In genomic region chr10:75187961-75188426, GRCh38 we compare ENCODE assay signal across 8 cellular contexts. TPM values are rescaled to one million over a fixed set of nuclear protein-coding genes. Genes with fewer than 3 reads are reported as not detected.
DNase-seq lines count a peak whose midpoint lies in the region; ATAC-seq and TF ChIP-seq lines count a peak whose summit lies in the region.

No MANE protein-coding gene starts in this region.

- H2AK5ac ChIP-seq in mesendoderm (ENCODE audit: low read length), result no peak overlapping the region

- no peak overlapping the region for H3K4ac ChIP-seq in mesendoderm (ENCODE audit: low read depth, low read length)

- H4K8ac ChIP-seq in mesendoderm (ENCODE audit: low read depth, low read length), result no peak overlapping the region

- H3K36me3 ChIP-seq in BE2C (no peaks in the 10 kb centered on the region), endodermal cell (ENCODE audit: control insufficient read depth, insufficient read depth, low read length) (no peaks in the 10 kb centered on the region), mesendoderm (ENCODE audit: control insufficient read depth, insufficient read depth, low read length) (no peaks in the 10 kb centered on the region)

- no peaks in the 10 kb centered on the region for H3K27me3 Mint-ChIP-seq in activated CD8-positive, alpha-beta T cell treated with anti-CD3 and anti-CD28 coated beads for 36 hours
- no peaks in the 10 kb centered on the region for H3K27me3 Mint-ChIP-seq in endodermal cell (ENCODE audit: insufficient read depth)

- no peak overlapping the region for H3K4me2 ChIP-seq in mesendoderm (ENCODE audit: low read length)

- H3K18ac ChIP-seq in mesendoderm (ENCODE audit: low read length), result no peak overlapping the region

- peaks cover 12% of the 10 kb centered on the region for H3K4me1 Mint-ChIP-seq in activated CD8-positive, alpha-beta T cell treated with anti-CD3 and anti-CD28 coated beads for 36 hours (ENCODE audit: low read depth)
- H3K4me1 Mint-ChIP-seq in endodermal cell, result peaks cover 38% of the 10 kb centered on the region

- peak overlapping the region; percentile 88 for H3K27ac Mint-ChIP-seq in activated CD8-positive, alpha-beta T cell treated with anti-CD3 and anti-CD28 coated beads for 36 hours
- H3K27ac Mint-ChIP-seq in endodermal cell, result peak overlapping the region; percentile 88

- H3K36me3 Mint-ChIP-seq in activated CD8-positive, alpha-beta T cell treated with anti-CD3 and anti-CD28 coated beads for 36 hours (ENCODE audit: low read depth), result no peaks in the 10 kb centered on the region
- peaks cover 4% of the 10 kb centered on the region for H3K36me3 Mint-ChIP-seq in endodermal cell (ENCODE audit: low read depth)

- no peak overlapping the region for H4K5ac ChIP-seq in mesendoderm (ENCODE audit: low read length)

- no peak overlapping the region for H3K23ac ChIP-seq in mesendoderm (ENCODE audit: low read length)

- intact Hi-C loops in activated CD8-positive, alpha-beta T cell treated with anti-CD3 and anti-CD28 coated beads for 36 hours (cut with micrococcal nuclease), result loop anchor here (1.0 kb wide), 1 partner anchor 42 kb away; no protein-coding TSS in a partner anchor

- no peak overlapping the region for H2BK15ac ChIP-seq in mesendoderm (replicated peaks; ENCODE audit: low read depth)

- no peak overlapping the region for H2BK120ac ChIP-seq in mesendoderm (ENCODE audit: low read depth, low read length)

- no peak overlapping the region for H2BK5ac ChIP-seq in mesendoderm (ENCODE audit: low read length)

- H3K27me3 ChIP-seq in BE2C (no peaks in the 10 kb centered on the region), endodermal cell (ENCODE audit: control insufficient read depth, insufficient read depth, low read length, poor library complexity, severe bottlenecking) (no peaks in the 10 kb centered on the region), mesendoderm (ENCODE audit: insufficient read depth, low read length, poor library complexity) (no peaks in the 10 kb centered on the region)

- no peaks in the 10 kb centered on the region for H3K9me3 Mint-ChIP-seq in activated CD8-positive, alpha-beta T cell treated with anti-CD3 and anti-CD28 coated beads for 36 hours
- H3K9me3 Mint-ChIP-seq in endodermal cell, result no peaks in the 10 kb centered on the region

- no peaks in the 10 kb centered on the region for H3K9me3 ChIP-seq in BE2C
- H3K9me3 ChIP-seq in endodermal cell (ENCODE audit: control insufficient read depth, low read length), result no peaks in the 10 kb centered on the region

- H3K4me1 ChIP-seq in BE2C (no peaks in the 10 kb centered on the region), endodermal cell (ENCODE audit: control insufficient read depth, insufficient read depth, low read length) (peaks cover 5% of the 10 kb centered on the region), mesendoderm (ENCODE audit: control insufficient read depth, low read depth, low read length) (peaks cover 2% of the 10 kb centered on the region)

- CTCF ChIA-PET in activated CD8-positive, alpha-beta T cell treated with anti-CD3 and anti-CD28 coated beads for 36 hours (lab: Charles Lee), result interaction anchor here (0.6 to 5.2 kb wide), 25 partner anchors 10 to 174 kb away, joined by 3 to 118 read pairs (median 4); partner anchors contain the start of genes COMTD1, SAMD8 and VDAC2

- H3K9ac ChIP-seq in endodermal cell (ENCODE audit: extremely low read depth, low read length, poor library complexity, severe bottlenecking) (no peak overlapping the region), mesendoderm (ENCODE audit: low read length) (peak overlapping the region; percentile 34)

- H3K79me1 ChIP-seq in mesendoderm (ENCODE audit: low read length), result no peaks in the 10 kb centered on the region

- POLR2A ChIA-PET in activated CD8-positive, alpha-beta T cell treated with anti-CD3 and anti-CD28 coated beads for 36 hours (lab: Charles Lee), result interaction anchor here (0.7 to 1.9 kb wide), 4 partner anchors 12 to 43 kb away, joined by 3 to 8 read pairs (median 4); partner anchors contain the start of gene VDAC2

- 92 to 93% methylated on average over 2 to 3 of the region's 3 CpGs for WGBS in endodermal cell (ENCODE audit: insufficient coverage in 1 of 2, insufficient read length in 1 of 2), 2 experiments
- WGBS in mesendoderm (ENCODE audit: extremely low coverage, insufficient coverage, low lambda C conversion rate), result no CpG with 5 or more reads among the region's 3 CpGs

- peak; percentile 82 for TF ChIP-seq CTCF in BE2C (IDR thresholded peaks at IDR 0.05; ENCODE audit: low read depth, low read length)
- peak; percentile 67 for TF ChIP-seq CTCF in activated CD8-positive, alpha-beta T cell treated with anti-CD3 and anti-CD28 coated beads for 36 hours (IDR thresholded peaks at IDR 0.05)
- peak; percentile 91 for TF ChIP-seq CTCF in endodermal cell (conservative IDR thresholded peaks at IDR 0.05)

- DNase-seq in BE2C (peak; percentile 49), NCI-H2196 (lab: John Stamatoyannopoulos, UW; ENCODE audit: unreplicated experiment) (peak; percentile 70), endodermal cell (peak; percentile 87), mesendoderm (peak; percentile 84)
- DNase-seq in activated CD8-positive, alpha-beta T cell treated with anti-CD3 and anti-CD28 coated beads for 36 hours, result peak; percentile 80
- DNase-seq in stimulated activated naive CD4-positive, alpha-beta T cell (lab: John Stamatoyannopoulos, UW), result peak; percentile 31 to 81 (median 66)

- peak overlapping the region; percentile 64 for H3K56ac ChIP-seq in mesendoderm (ENCODE audit: low read length)

- H3K4me3 ChIP-seq in BE2C (ENCODE audit: low read depth, low read length) (no peak overlapping the region), endodermal cell (ENCODE audit: low read length) (no peak overlapping the region), mesendoderm (ENCODE audit: low read length) (no peak overlapping the region)

- H3K4me3 Mint-ChIP-seq in activated CD8-positive, alpha-beta T cell treated with anti-CD3 and anti-CD28 coated beads for 36 hours, result no peak overlapping the region
- no peak overlapping the region for H3K4me3 Mint-ChIP-seq in endodermal cell

- peak; percentile 50 for ATAC-seq in GM21576 (IDR thresholded peaks at IDR 0.05; ENCODE audit: unreplicated experiment)
- ATAC-seq in activated CD8-positive, alpha-beta T cell treated with anti-CD3 and anti-CD28 coated beads for 36 hours, result peak; percentile 92
- no peak for ATAC-seq in HG03135 (IDR thresholded peaks at IDR 0.05; ENCODE audit: unreplicated experiment)

- H3K27ac ChIP-seq in endodermal cell (ENCODE audit: low read depth, low read length) (no peak overlapping the region), mesendoderm (ENCODE audit: low read depth, low read length) (peak overlapping the region; percentile 51)

- H3K79me2 ChIP-seq in mesendoderm (ENCODE audit: control insufficient read depth, insufficient read depth, low read length), result no peaks in the 10 kb centered on the region

RNA-seq across cellular contexts. Expression of gene VDAC2, which starts 22.6 kb away (rescaled TPM):
- 327 TPM for polyA plus RNA-seq in BE2C (2012; ENCODE audit: insufficient read depth, insufficient read length, low read depth)
- 100 to 1,000 TPM; 253 to 263 TPM for total RNA-seq in activated CD8-positive, alpha-beta T cell treated with anti-CD3 and anti-CD28 coated beads for 36 hours
- total RNA-seq in endodermal cell, result 100 to 1,000 TPM; 277 to 292 TPM
- polyA plus RNA-seq in endodermal cell (2013, experiment 1 of 2), result 259 TPM
- 244 TPM for polyA plus RNA-seq in endodermal cell (2013, experiment 2 of 2)
- 256 TPM for polyA plus RNA-seq in mesendoderm (2013, experiment 1 of 2)
- 253 TPM for polyA plus RNA-seq in mesendoderm (2013, experiment 2 of 2)

RNA-seq across cellular contexts. Expression of gene COMTD1, which starts 47.8 kb away (rescaled TPM):
- polyA plus RNA-seq in BE2C (2012; ENCODE audit: insufficient read depth, insufficient read length, low read depth), result 14.0 TPM
- 10 to 100 TPM; 54.5 to 58.1 TPM for total RNA-seq in activated CD8-positive, alpha-beta T cell treated with anti-CD3 and anti-CD28 coated beads for 36 hours
- total RNA-seq in endodermal cell, result 10 to 100 TPM in 1 of 2 donors, 1 to 10 TPM in 1; 9.6 to 14.4 TPM
- 9.8 TPM for polyA plus RNA-seq in endodermal cell (2013, experiment 1 of 2)
- polyA plus RNA-seq in endodermal cell (2013, experiment 2 of 2), result 9.0 TPM
- polyA plus RNA-seq in mesendoderm (2013, experiment 1 of 2), result 28.1 TPM
- 27.5 TPM for polyA plus RNA-seq in mesendoderm (2013, experiment 2 of 2)
